In the genomic region with DNA sequence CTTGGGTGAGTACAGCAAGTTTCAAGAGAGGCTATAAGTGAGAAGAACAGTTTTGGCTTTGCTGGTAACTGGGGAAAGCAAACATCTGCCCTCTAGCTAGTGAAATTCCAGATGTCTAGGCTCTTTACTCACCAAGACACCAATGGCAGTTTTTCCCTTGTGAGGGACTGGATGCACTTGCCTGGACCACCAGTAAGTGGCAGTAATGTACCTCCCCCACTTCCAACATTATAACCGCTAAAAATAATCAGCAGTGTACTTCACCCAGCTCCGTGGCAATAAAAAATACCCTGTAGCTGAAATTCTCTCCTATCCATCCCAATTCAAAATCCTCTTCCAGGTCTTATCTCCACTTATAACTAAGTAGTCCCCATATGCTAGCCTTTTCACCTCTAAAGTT, we compare ENCODE assay signal across 8 cellular contexts.
DNase-seq lines count a peak whose midpoint lies in the region; ATAC-seq and TF ChIP-seq lines count a peak whose summit lies in the region.

No MANE protein-coding gene starts in this region.

- peaks cover 8% of the 10 kb centered on the region for H3K9me3 Mint-ChIP-seq in activated naive CD8-positive, alpha-beta T cell (ENCODE audit: low read depth)
- peaks cover 8% of the 10 kb centered on the region for H3K9me3 Mint-ChIP-seq in activated naive CD8-positive, alpha-beta T cell treated with anti-CD3 and anti-CD28 coated beads for 36 hours
- H3K9me3 Mint-ChIP-seq in dendritic cell treated with granulocyte-macrophage colony-stimulating factor and Interleukin-4, amounts not matched to agents 40 ng/mL and 50 ng/mL, for 4 days: no peaks in the 10 kb centered on the region
- H3K9me3 Mint-ChIP-seq in CD4-positive, alpha-beta T cell: peaks cover 6% of the 10 kb centered on the region

- peak; percentile 44 for TF ChIP-seq CTCF in lung (IDR thresholded peaks at IDR 0.05; ENCODE audit: control extremely low read depth, extremely low read depth)
- no peak for TF ChIP-seq CTCF in CD4-positive, alpha-beta T cell (IDR thresholded peaks at IDR 0.05)

- no peak overlapping the region for H3K4me3 ChIP-seq in lung

- H3K4me1 ChIP-seq in lung (ENCODE audit: control insufficient read depth in 2 of 2, insufficient read depth in 2 of 2, low read length in 2 of 2): peaks cover 0 to 1% of the 10 kb centered on the region in 2 donors

- DNase-seq in activated naive CD8-positive, alpha-beta T cell treated with anti-CD3 and anti-CD28 coated beads for 36 hours: no peak
- DNase-seq in NCI-H82 (lab: John Stamatoyannopoulos, UW) (peak; percentile 60), lung (ENCODE audit: low spot score) (no peak)
- no peak for DNase-seq in CD4-positive, alpha-beta T cell

- H3K36me3 Mint-ChIP-seq in activated naive CD8-positive, alpha-beta T cell: peaks cover 57% of the 10 kb centered on the region
- peaks cover 54% of the 10 kb centered on the region for H3K36me3 Mint-ChIP-seq in activated naive CD8-positive, alpha-beta T cell treated with anti-CD3 and anti-CD28 coated beads for 36 hours
- peaks cover 7% of the 10 kb centered on the region for H3K36me3 Mint-ChIP-seq in dendritic cell treated with granulocyte-macrophage colony-stimulating factor and Interleukin-4, amounts not matched to agents 40 ng/mL and 50 ng/mL, for 4 days (ENCODE audit: low read depth)
- peaks cover 93% of the 10 kb centered on the region for H3K36me3 Mint-ChIP-seq in CD4-positive, alpha-beta T cell (ENCODE audit: low read depth)

- intact Hi-C loops in dendritic cell treated with granulocyte-macrophage colony-stimulating factor and Interleukin-4, amounts not matched to agents 40 ng/mL and 50 ng/mL, for 4 days (cut with micrococcal nuclease): loop anchor here (10.0 kb wide), 1 partner anchor 862 kb away; no protein-coding TSS in a partner anchor
- intact Hi-C loops in CD4-positive, alpha-beta T cell (cut with DNase I, micrococcal nuclease): no loop called here

- POLR2A ChIA-PET in CD4-positive, alpha-beta T cell (lab: Charles Lee): no interaction called here

- H3K27me3 ChIP-seq in lung (ENCODE audit: control insufficient read depth, insufficient read depth): no peaks in the 10 kb centered on the region
- H3K27me3 ChIP-seq in CD4-positive, alpha-beta T cell (ENCODE audit: control insufficient read depth, insufficient read depth, low read length): no peaks in the 10 kb centered on the region

- peak overlapping the region; percentile 34 for H3K27ac Mint-ChIP-seq in activated naive CD8-positive, alpha-beta T cell
- H3K27ac Mint-ChIP-seq in activated naive CD8-positive, alpha-beta T cell treated with anti-CD3 and anti-CD28 coated beads for 36 hours: no peak overlapping the region
- H3K27ac Mint-ChIP-seq in dendritic cell treated with granulocyte-macrophage colony-stimulating factor and Interleukin-4, amounts not matched to agents 40 ng/mL and 50 ng/mL, for 4 days: peak overlapping the region; percentile 29
- H3K27ac Mint-ChIP-seq in CD4-positive, alpha-beta T cell: no peak overlapping the region

- H3K9me3 ChIP-seq in lung (ENCODE audit: control insufficient read depth in 2 of 2, insufficient read depth in 1 of 2, low read length in 1 of 2): no peaks in the 10 kb centered on the region
- no peaks in the 10 kb centered on the region for H3K9me3 ChIP-seq in CD4-positive, alpha-beta T cell (ENCODE audit: control insufficient read depth, low read length)

- H3K27me3 Mint-ChIP-seq in activated naive CD8-positive, alpha-beta T cell: no peaks in the 10 kb centered on the region
- H3K27me3 Mint-ChIP-seq in activated naive CD8-positive, alpha-beta T cell treated with anti-CD3 and anti-CD28 coated beads for 36 hours: no peaks in the 10 kb centered on the region
- no peaks in the 10 kb centered on the region for H3K27me3 Mint-ChIP-seq in dendritic cell treated with granulocyte-macrophage colony-stimulating factor and Interleukin-4, amounts not matched to agents 40 ng/mL and 50 ng/mL, for 4 days
- no peaks in the 10 kb centered on the region for H3K27me3 Mint-ChIP-seq in CD4-positive, alpha-beta T cell

- H3K36me3 ChIP-seq in lung (ENCODE audit: control insufficient read depth in 2 of 2, insufficient read depth in 2 of 2, low read length in 2 of 2): no peaks in the 10 kb centered on the region

- CTCF ChIA-PET in CD4-positive, alpha-beta T cell (lab: Charles Lee): interaction anchor here (1.6 kb wide), 1 partner anchor 13 kb away, joined by 4 read pairs; no protein-coding TSS in a partner anchor

- ATAC-seq in HG02642 (IDR thresholded peaks at IDR 0.05; ENCODE audit: poor library complexity, unreplicated experiment) (peak; percentile 75), lung (ENCODE audit: insufficient read depth, low FRiP score) (no peak), HG03045 (IDR thresholded peaks at IDR 0.05; ENCODE audit: unreplicated experiment) (no peak)
- ATAC-seq in CD4-positive, alpha-beta T cell (ENCODE audit: poor library complexity): no peak

- 17 to 23% methylated on average over 2 of the region's 2 CpGs for WGBS in lung, 2 donors

- peaks cover 10% of the 10 kb centered on the region for H3K4me1 Mint-ChIP-seq in activated naive CD8-positive, alpha-beta T cell (ENCODE audit: low read depth)
- H3K4me1 Mint-ChIP-seq in activated naive CD8-positive, alpha-beta T cell treated with anti-CD3 and anti-CD28 coated beads for 36 hours: peaks cover 4% of the 10 kb centered on the region
- peaks cover 6% of the 10 kb centered on the region for H3K4me1 Mint-ChIP-seq in dendritic cell treated with granulocyte-macrophage colony-stimulating factor and Interleukin-4, amounts not matched to agents 40 ng/mL and 50 ng/mL, for 4 days (ENCODE audit: low read depth)
- peaks cover 12% of the 10 kb centered on the region for H3K4me1 Mint-ChIP-seq in CD4-positive, alpha-beta T cell (ENCODE audit: low read depth)

- H3K27ac ChIP-seq in lung (ENCODE audit: low read depth in 1 of 2, low read length in 1 of 2): no peak overlapping the region
- H3K27ac ChIP-seq in CD4-positive, alpha-beta T cell (ENCODE audit: low read depth, low read length): no peak overlapping the region

- H3K4me3 Mint-ChIP-seq in activated naive CD8-positive, alpha-beta T cell: no peak overlapping the region
- no peak overlapping the region for H3K4me3 Mint-ChIP-seq in activated naive CD8-positive, alpha-beta T cell treated with anti-CD3 and anti-CD28 coated beads for 36 hours
- H3K4me3 Mint-ChIP-seq in dendritic cell treated with granulocyte-macrophage colony-stimulating factor and Interleukin-4, amounts not matched to agents 40 ng/mL and 50 ng/mL, for 4 days: no peak overlapping the region
- no peak overlapping the region for H3K4me3 Mint-ChIP-seq in CD4-positive, alpha-beta T cell

Comparison
In these comparisons a context has a peak if more than half of its experiments do, and no peak if none do; other contexts are left out.
1. H3K27ac Mint-ChIP-seq: peak in activated naive CD8-positive, alpha-beta T cell (single experiment) and dendritic cell treated with granulocyte-macrophage colony-stimulating factor and Interleukin-4, amounts not matched to agents 40 ng/mL and 50 ng/mL, for 4 days (single experiment); none in activated naive CD8-positive, alpha-beta T cell treated with anti-CD3 and anti-CD28 coated beads for 36 hours (single experiment) and CD4-positive, alpha-beta T cell (single experiment).